Comparison of ENCODE assay signal across 10 cellular contexts in genomic region chr1:24481843-24482610, GRCh38. TPM values are rescaled to one million over a fixed set of nuclear protein-coding genes. Genes with fewer than 3 reads are reported as not detected.
A peak's percentile ranks its signal among the peaks of the same experiment; 100 is the strongest.
DNase-seq lines count a peak whose midpoint lies in the region; TF ChIP-seq lines count a peak whose summit lies in the region.
"Had no signal": no experiment of that assay in that cellular context is flagged by ENCODE, and none has a peak within 500 bp of the region (broad histone marks: within the 10 kb centered on the region; RNA-seq: fewer than 3 reads in every experiment).

No MANE protein-coding gene starts in this region.

- 86 to 89% methylated on average over 15 to 16 of the region's 16 CpGs for WGBS in GM23248 (ENCODE audit: low coverage in 1 of 2, low lambda C conversion rate in 2 of 2, missing lambda C conversion rate in 2 of 2), 2 experiments

- no peaks in the 10 kb centered on the region for H3K9me2 ChIP-seq in GM23248 (ENCODE audit: insufficient read depth)

- H3K4me2 ChIP-seq in GM23248 (ENCODE audit: unreplicated experiment), result no peak overlapping the region

- no peaks in the 10 kb centered on the region for H4K20me1 ChIP-seq in GM23248 (ENCODE audit: insufficient read depth)

- H3K4me1 ChIP-seq in GM23248 (ENCODE audit: insufficient read depth), result no peaks in the 10 kb centered on the region

- no peak overlapping the region for H2AFZ ChIP-seq in GM23248

- no peak for TF ChIP-seq CTCF in WERI-Rb-1 (IDR thresholded peaks at IDR 0.05; ENCODE audit: low read depth, low read length)

- H3K9me3 ChIP-seq in WERI-Rb-1 (ENCODE audit: severe bottlenecking) (no peaks in the 10 kb centered on the region), GM23248 (ENCODE audit: low read depth) (no peaks in the 10 kb centered on the region)

- no peaks in the 10 kb centered on the region for H3K79me2 ChIP-seq in GM23248 (ENCODE audit: insufficient read depth)

- H3K27me3 ChIP-seq in WERI-Rb-1 (ENCODE audit: insufficient read depth, low read depth, severe bottlenecking) (no peaks in the 10 kb centered on the region), GM23248 (replicated peaks; ENCODE audit: insufficient read depth) (no peaks in the 10 kb centered on the region)

- in situ Hi-C loops in GM23248 (cut with MboI), result no loop called here
- in situ Hi-C loops in ACHN (cut with HindIII; ENCODE audit: low pct_ligation_motif_present, low pct_unique_long_range_greater_than_20kb, low sequenced_read_pairs), result no loop called here

- DNase-seq in stimulated activated naive CD4-positive, alpha-beta T cell (lab: John Stamatoyannopoulos, UW), result peak in 4 of 6 experiments; percentile 29 to 79 (median 71)
- no peak for DNase-seq in stimulated activated naive CD4-positive, alpha-beta T cell treated with Interleukin-2 at 50 U/mL for 16 hours (lab: John Stamatoyannopoulos, UW)
- DNase-seq in T-helper 1 cell, result peak in 3 of 5 donors; percentile 16 to 86 (median 24)
- peak; percentile 35 for DNase-seq in effector CD4-positive, alpha-beta T cell
- no peak for DNase-seq in T-helper 9 cell
- no peak for DNase-seq in WERI-Rb-1
- no peak for DNase-seq in GM23248
- DNase-seq in ACHN, result no peak
- DNase-seq: left ventricle myocardium superior, NCI-H2171 treated with DMSO at 0.1 percent for 48 hours had no signal

- H3K4me3 ChIP-seq in WERI-Rb-1 (ENCODE audit: low read depth, low read length) (no peak overlapping the region), GM23248 (no peak overlapping the region)

- no peak overlapping the region for H3K9ac ChIP-seq in GM23248

- no peaks in the 10 kb centered on the region for H3F3A ChIP-seq in GM23248 (ENCODE audit: insufficient read depth)

- H3K36me3 ChIP-seq in WERI-Rb-1, result no peaks in the 10 kb centered on the region
- no peaks in the 10 kb centered on the region for H3K36me3 ChIP-seq in GM23248 (ENCODE audit: low read depth)

- H3K27ac ChIP-seq in WERI-Rb-1 (no peak overlapping the region), GM23248 (no peak overlapping the region)

RNA-seq across cellular contexts. Expression of gene RCAN3, which starts 20.6 kb away (rescaled TPM):
- total RNA-seq in GM23248 (2014; rRNA removed; shearing (Covaris generic)), result 10.1 and 10.8 TPM in 2 replicates
- polyA plus RNA-seq in GM23248 (2016; fragmentation: Nextera tagmentation; extraction: Ambion mirVana), result 7.9 and 8.6 TPM in 2 replicates

Comparison
In these comparisons a context has a peak if more than half of its experiments do, and no peak if none do; other contexts are left out.
1. DNase-seq: peak in stimulated activated naive CD4-positive, alpha-beta T cell (4 of 6), T-helper 1 cell (3 of 5) and effector CD4-positive, alpha-beta T cell (single experiment); none in stimulated activated naive CD4-positive, alpha-beta T cell treated with Interleukin-2 at 50 U/mL for 16 hours (single experiment), T-helper 9 cell (single experiment), WERI-Rb-1 (single experiment), GM23248 (single experiment) and ACHN (single experiment).